Comparison of ENCODE assay signal across 22 cellular contexts in the genomic region with DNA sequence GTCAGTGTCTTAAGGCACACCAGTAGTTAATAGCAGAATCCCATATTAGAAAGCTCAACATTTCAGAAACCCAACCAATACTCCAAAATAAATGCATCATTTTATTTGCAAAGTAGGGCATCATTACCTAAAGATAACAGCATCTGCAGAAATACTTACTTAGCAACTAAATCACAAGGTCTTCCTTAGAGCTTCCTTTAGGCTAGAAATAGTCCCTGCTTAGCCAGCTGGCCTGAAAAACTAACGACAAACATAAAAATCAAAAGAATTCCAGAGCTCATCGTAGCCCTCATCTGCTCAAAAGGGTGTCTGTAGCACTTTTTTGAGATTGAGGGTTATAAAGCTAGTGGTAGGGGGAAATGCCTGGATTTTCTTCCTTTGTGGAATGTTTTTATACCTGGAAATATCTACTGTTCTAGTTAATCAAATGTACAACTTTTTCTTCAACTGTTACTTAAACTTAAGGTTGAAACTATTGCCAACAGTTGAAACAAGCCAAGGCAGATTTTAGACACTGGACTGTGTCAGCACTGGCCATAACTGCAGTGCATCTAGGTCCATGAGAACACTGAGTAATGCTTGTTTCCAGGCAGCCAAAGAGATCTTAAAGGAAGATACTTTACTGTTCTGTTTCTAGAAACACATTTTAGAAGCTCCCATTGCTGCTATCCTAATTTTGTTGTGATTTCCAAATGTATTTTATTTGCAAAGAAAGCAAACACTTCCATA.
DNase-seq lines count a peak whose midpoint lies in the region; ATAC-seq and TF ChIP-seq lines count a peak whose summit lies in the region.
"Had no signal": no experiment of that assay in that cellular context is flagged by ENCODE, and none has a peak within 500 bp of the region (broad histone marks: within the 10 kb centered on the region; RNA-seq: fewer than 3 reads in every experiment).

No MANE protein-coding gene starts in this region.

- peak; percentile 49 for DNase-seq in GM23248
- DNase-seq in coronary artery (ENCODE audit: low spot score): no peak
- peak; percentile 49 for DNase-seq in inferior parietal cortex (ENCODE audit: extremely low spot score)
- no peak for DNase-seq in sigmoid colon
- no peak for DNase-seq in activated T-cell treated with anti-CD3 and anti-CD28 coated beads, Interleukin-2, amount 50 U/mL, for 48 hours
- DNase-seq in brain microvascular endothelial cell: no peak
- DNase-seq in upper lobe of right lung: no peak
- DNase-seq in NCI-H2171 (lab: John Stamatoyannopoulos, UW): no peak
- DNase-seq: activated CD4-positive, alpha-beta T cell treated with anti-CD3 and anti-CD28 coated beads, Interleukin-2, amount 50 U/mL, for 48 hours; activated CD4-positive, CD25-positive, alpha-beta regulatory T cell; activated effector memory CD4-positive, alpha-beta T cell treated with Interleukin-2 at 50 U/mL for 16 hours; activated naive CD8-positive, alpha-beta T cell treated with anti-CD3 and anti-CD28 coated beads for 36 hours; CD8-positive, alpha-beta memory T cell; DMS153; effector CD8-positive, alpha-beta T cell; kidney; NCI-H1105 treated with DMSO at 0.1 percent for 48 hours; NCI-H2081; NCI-H446 treated with DMSO at 0.1 percent for 48 hours; stimulated activated naive CD4-positive, alpha-beta T cell treated with Interleukin-2 at 50 U/mL for 16 hours had no signal

- no peaks in the 10 kb centered on the region for H3K9me2 ChIP-seq in GM23248 (ENCODE audit: insufficient read depth)

- H3K36me3 ChIP-seq in GM23248 (ENCODE audit: low read depth) (no peaks in the 10 kb centered on the region), sigmoid colon (no peaks in the 10 kb centered on the region), brain microvascular endothelial cell (replicated peaks) (no peaks in the 10 kb centered on the region), upper lobe of right lung (no peaks in the 10 kb centered on the region)

- no peaks in the 10 kb centered on the region for H3K79me2 ChIP-seq in GM23248 (ENCODE audit: insufficient read depth)

- TF ChIP-seq POLR2A in sigmoid colon (IDR thresholded peaks at IDR 0.05): no peak

- no peaks in the 10 kb centered on the region for H3K9me3 ChIP-seq in GM23248 (ENCODE audit: low read depth)
- no peaks in the 10 kb centered on the region for H3K9me3 ChIP-seq in sigmoid colon
- H3K9me3 ChIP-seq in upper lobe of right lung: no peaks in the 10 kb centered on the region

- H3K4me1 ChIP-seq in GM23248 (ENCODE audit: insufficient read depth): peaks cover 37% of the 10 kb centered on the region
- H3K4me1 ChIP-seq in sigmoid colon: peaks cover 0 to 27% (median 18%) of the 10 kb centered on the region in 4 donors
- H3K4me1 ChIP-seq in upper lobe of right lung: no peaks in the 10 kb centered on the region

- H3K27ac ChIP-seq in GM23248: peak overlapping the region; percentile 20; the same call in 1 of the 2 replicates
- peak overlapping the region; percentile 53 to 70 for H3K27ac ChIP-seq in coronary artery
- H3K27ac ChIP-seq in sigmoid colon: peak overlapping the region in 3 of 4 donors; percentile 19 to 61 (median 34)
- H3K27ac ChIP-seq in brain microvascular endothelial cell: no peak overlapping the region
- H3K27ac ChIP-seq in upper lobe of right lung: no peak overlapping the region

- 0 out of 2 replicates have a peak, but pooled peaks cover 10% of the 10 kb centered on the region for H3F3A ChIP-seq in GM23248 (ENCODE audit: insufficient read depth)

- no peak overlapping the region for H3K4me3 ChIP-seq in GM23248
- no peak overlapping the region for H3K4me3 ChIP-seq in coronary artery
- H3K4me3 ChIP-seq in sigmoid colon: no peak overlapping the region
- no peak overlapping the region for H3K4me3 ChIP-seq in brain microvascular endothelial cell (ENCODE audit: low read depth, low read length)
- H3K4me3 ChIP-seq in upper lobe of right lung: no peak overlapping the region
- H3K4me3 ChIP-seq: GM23338, lung had no signal

- in situ Hi-C loops in GM23248 (cut with MboI) (no loop called here), brain microvascular endothelial cell (cut with HindIII; ENCODE audit: low pct_ligation_motif_present, low sequenced_read_pairs) (no loop called here)

- H3K27me3 ChIP-seq in GM23248 (replicated peaks; ENCODE audit: insufficient read depth) (no peaks in the 10 kb centered on the region), sigmoid colon (no peaks in the 10 kb centered on the region), brain microvascular endothelial cell (replicated peaks) (no peaks in the 10 kb centered on the region), upper lobe of right lung (no peaks in the 10 kb centered on the region)

- no peak for TF ChIP-seq CTCF in coronary artery (IDR thresholded peaks at IDR 0.05)
- TF ChIP-seq CTCF in sigmoid colon (IDR thresholded peaks at IDR 0.05): no peak
- TF ChIP-seq CTCF in brain microvascular endothelial cell (IDR thresholded peaks at IDR 0.05; ENCODE audit: low read depth, low read length, missing control alignments): no peak
- TF ChIP-seq CTCF in upper lobe of right lung (IDR thresholded peaks at IDR 0.05): no peak

- no peak for TF ChIP-seq EP300 in sigmoid colon (IDR thresholded peaks at IDR 0.05)

- no peaks in the 10 kb centered on the region for H4K20me1 ChIP-seq in GM23248 (ENCODE audit: insufficient read depth)

- H3K4me2 ChIP-seq in GM23248 (ENCODE audit: unreplicated experiment): peak overlapping the region; percentile 26
- H3K4me2 ChIP-seq: GM23338 had no signal

- no peak for ATAC-seq in upper lobe of right lung
- ATAC-seq: GM23338 had no signal

- H3K9ac ChIP-seq in GM23248: no peak overlapping the region

- 10 to 13% methylated on average over 2 of the region's 2 CpGs for WGBS in GM23248 (ENCODE audit: low coverage in 1 of 2, low lambda C conversion rate in 2 of 2, missing lambda C conversion rate in 2 of 2), 2 experiments
- WGBS in sigmoid colon, 2 donors: 64 to 83% methylated on average over 2 of the region's 2 CpGs

- intact Hi-C loops in sigmoid colon (cut with DNase I) (no loop called here), upper lobe of right lung (cut with DNase I) (no loop called here)

- H2AFZ ChIP-seq in GM23248: peak overlapping the region; percentile 72
- H2AFZ ChIP-seq: GM23338 had no signal

Comparison
In these comparisons a context has a peak if more than half of its experiments do, and no peak if none do; other contexts are left out.
1. DNase-seq: peak in GM23248 (single experiment) and inferior parietal cortex (single experiment); none in coronary artery (single experiment), sigmoid colon (single experiment), activated T-cell treated with anti-CD3 and anti-CD28 coated beads, Interleukin-2, amount 50 U/mL, for 48 hours (0 of 2), brain microvascular endothelial cell (single experiment), upper lobe of right lung (single experiment) and NCI-H2171 (single experiment).
2. H3K27ac ChIP-seq: peak in GM23248 (single experiment), coronary artery (2 of 2) and sigmoid colon (3 of 4); none in brain microvascular endothelial cell (single experiment) and upper lobe of right lung (single experiment).